9 cellular contexts compared by ENCODE assay signal in the genomic region with DNA sequence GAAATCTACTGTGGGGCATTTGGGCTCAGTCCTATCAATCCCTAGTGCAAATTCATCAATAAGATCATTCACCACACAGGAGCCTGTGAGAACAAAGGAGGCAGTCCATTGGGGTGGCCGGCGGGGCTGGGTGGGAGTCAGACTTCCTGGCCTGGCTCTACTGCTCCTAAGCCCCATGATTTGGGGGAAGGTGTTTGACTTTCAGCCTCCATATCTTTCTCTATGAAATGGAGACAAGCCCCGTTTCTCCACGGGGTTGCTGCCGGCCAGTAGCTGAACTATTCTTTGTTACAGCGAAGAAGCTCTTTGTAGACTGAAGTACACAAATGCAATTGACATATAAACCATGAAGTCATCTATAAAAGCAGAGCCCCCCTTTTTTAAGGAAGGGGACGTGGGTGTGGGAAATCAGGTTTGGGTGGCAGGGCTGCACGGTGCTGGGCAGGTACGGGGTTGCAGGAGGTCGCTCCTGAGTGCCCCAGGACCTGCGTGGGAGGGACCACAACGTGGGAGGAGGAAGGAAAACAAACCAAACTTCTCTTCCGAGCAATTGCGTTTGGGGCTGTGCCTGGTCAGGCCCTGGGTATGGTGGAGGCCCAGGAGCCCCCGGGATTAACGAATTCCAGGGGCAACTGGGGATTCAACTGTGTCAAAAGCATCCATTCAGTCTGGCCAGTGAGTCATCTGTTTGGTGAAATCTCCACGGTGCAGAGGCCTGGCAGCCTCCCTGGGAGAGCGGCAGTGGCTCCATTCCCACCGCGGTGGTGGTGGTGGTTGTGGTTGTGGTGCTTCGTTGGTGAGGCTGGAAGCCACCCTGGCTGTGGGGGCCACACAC. TPM values are rescaled to one million over a fixed set of nuclear protein-coding genes. Genes with fewer than 3 reads are reported as not detected.
DNase-seq lines count a peak whose midpoint lies in the region; ATAC-seq and TF ChIP-seq lines count a peak whose summit lies in the region.
"Had no signal": no experiment of that assay in that cellular context is flagged by ENCODE, and none has a peak within 500 bp of the region (broad histone marks: within the 10 kb centered on the region; RNA-seq: fewer than 3 reads in every experiment).

No MANE protein-coding gene starts in this region.

- H3K36me3 Mint-ChIP-seq in activated T-cell treated with anti-CD3 and anti-CD28 coated beads, Interleukin-2, amount 50 U/mL, for 4 hours (ENCODE audit: insufficient read depth): no peaks in the 10 kb centered on the region

- no peaks in the 10 kb centered on the region for H3K4me1 ChIP-seq in colonic mucosa

- H3K4me1 Mint-ChIP-seq in activated T-cell treated with anti-CD3 and anti-CD28 coated beads, Interleukin-2, amount 50 U/mL, for 4 hours (ENCODE audit: low read depth): peaks cover 34% of the 10 kb centered on the region

- no peak overlapping the region for H3K4me3 ChIP-seq in colonic mucosa
- H3K4me3 ChIP-seq: suprapubic skin had no signal

- H3K36me3 ChIP-seq in colonic mucosa: no peaks in the 10 kb centered on the region
- H3K36me3 ChIP-seq: suprapubic skin had no signal

- H3K27ac ChIP-seq in colonic mucosa: no peak overlapping the region
- H3K27ac ChIP-seq: suprapubic skin had no signal

- peak; percentile 39 to 55 for ATAC-seq in activated T-cell treated with anti-CD3 and anti-CD28 coated beads, Interleukin-2, amount 50 U/mL, for 4 hours
- ATAC-seq in HG02852 (IDR thresholded peaks at IDR 0.05; ENCODE audit: unreplicated experiment) (no peak), HG02798 (IDR thresholded peaks at IDR 0.05; ENCODE audit: poor library complexity, unreplicated experiment) (no peak), HG02970 (IDR thresholded peaks at IDR 0.05; ENCODE audit: low FRiP score, unreplicated experiment) (no peak)

- peak overlapping the region; percentile 65 for H3K4me3 Mint-ChIP-seq in activated T-cell treated with anti-CD3 and anti-CD28 coated beads, Interleukin-2, amount 50 U/mL, for 4 hours

- DNase-seq in KBM-7: peak; percentile 28
- DNase-seq in activated T-cell treated with anti-CD3 and anti-CD28 coated beads, Interleukin-2, amount 50 U/mL, for 4 hours: peak; percentile 26
- DNase-seq in glomerular visceral epithelial cell (ENCODE audit: extremely low spot score): peak; percentile 92
- DNase-seq in stimulated activated CD8-positive, alpha-beta memory T cell treated with anti-CD3 and anti-CD28 coated beads, Interleukin-7, amount 100 ng/mL, for 48 hours (ENCODE audit: extremely low read depth in 1 of 2, low read depth in 1 of 2): peak; percentile 44
- no peak for DNase-seq in colonic mucosa

- no peak overlapping the region for H3K9ac ChIP-seq in colonic mucosa (ENCODE audit: low read depth in 2 of 2, low read length in 2 of 2)

- H3K27me3 Mint-ChIP-seq in activated T-cell treated with anti-CD3 and anti-CD28 coated beads, Interleukin-2, amount 50 U/mL, for 4 hours (ENCODE audit: low read depth): no peaks in the 10 kb centered on the region

- H3K27me3 ChIP-seq in colonic mucosa: no peaks in the 10 kb centered on the region
- H3K27me3 ChIP-seq: suprapubic skin had no signal

- no peaks in the 10 kb centered on the region for H3K9me3 ChIP-seq in colonic mucosa
- H3K9me3 ChIP-seq: suprapubic skin had no signal

- in situ Hi-C loops in KBM-7 (cut with MboI; ENCODE audit: low pct_unique_long_range_greater_than_20kb, low sequenced_read_pairs): no loop called here

- H3K9me3 Mint-ChIP-seq in activated T-cell treated with anti-CD3 and anti-CD28 coated beads, Interleukin-2, amount 50 U/mL, for 4 hours: no peaks in the 10 kb centered on the region

- intact Hi-C loops in colonic mucosa (cut with DNase I): no loop called here

- TF ChIP-seq CTCF in colonic mucosa (IDR thresholded peaks at IDR 0.05): no peak

RNA-seq across cellular contexts. Expression of a gene that starts 18.2 kb away (rescaled TPM):
- total RNA-seq in activated T-cell treated with anti-CD3 and anti-CD28 coated beads, Interleukin-2, amount 50 U/mL, for 4 hours: 10 to 100 TPM; 21.8 to 24.3 (median 23.4) TPM
- total RNA-seq in colonic mucosa: under 1 TPM; 0.10 to 0.66 TPM

Comparison
In these comparisons a context has a peak if more than half of its experiments do, and no peak if none do; other contexts are left out.
1. ATAC-seq: peak in activated T-cell treated with anti-CD3 and anti-CD28 coated beads, Interleukin-2, amount 50 U/mL, for 4 hours (2 of 2); none in HG02852 (single experiment), HG02798 (single experiment) and HG02970 (single experiment).
2. RNA of a gene that starts 18.2 kb away (total RNA-seq): 21.8 to 24.3 TPM in activated T-cell treated with anti-CD3 and anti-CD28 coated beads, Interleukin-2, amount 50 U/mL, for 4 hours; 0.10 to 0.66 TPM in colonic mucosa; every median in the first group is over 10 times any median in the second.